15 cellular contexts compared by ENCODE assay signal in genomic region chr4:40310225-40310624, GRCh38. TPM values are rescaled to one million over a fixed set of nuclear protein-coding genes. Genes with fewer than 3 reads are reported as not detected.
"Had no signal": no experiment of that assay in that cellular context is flagged by ENCODE, and none has a peak within 500 bp of the region (broad histone marks: within the 10 kb centered on the region; RNA-seq: fewer than 3 reads in every experiment).

No MANE protein-coding gene starts in this region.

- H3K9me3 Mint-ChIP-seq: mesothelial cell of epicardium had no signal

- H3K4me3 ChIP-seq: cardiac muscle cell, esophagus muscularis mucosa, lung, ovary, right lobe of liver, upper lobe of right lung had no signal

- DNase-seq: activated CD4-positive, alpha-beta T cell treated with anti-CD3 and anti-CD28 coated beads for 4 hours; activated CD8-positive, alpha-beta memory T cell treated with anti-CD3 and anti-CD28 coated beads for 24 hours; activated naive CD4-positive, alpha-beta T cell treated with anti-CD3 and anti-CD28 coated beads, Interleukin-2, amount 50 U/mL, for 16 hours; dorsolateral prefrontal cortex; left colon; ovary; right lobe of liver; T-helper 9 cell; upper lobe of right lung had no signal

- H3K27ac ChIP-seq: cardiac muscle cell, dorsolateral prefrontal cortex, esophagus muscularis mucosa, ovary, right lobe of liver, thoracic aorta, upper lobe of right lung had no signal

- H3K4me3 Mint-ChIP-seq: mesothelial cell of epicardium had no signal

- H3K27me3 ChIP-seq: cardiac muscle cell, esophagus muscularis mucosa, ovary, right lobe of liver, upper lobe of right lung had no signal

- ATAC-seq: left colon, upper lobe of right lung had no signal

- H3K4me1 ChIP-seq: right lobe of liver had no signal

- H3K36me3 ChIP-seq: cardiac muscle cell, esophagus muscularis mucosa, ovary, right lobe of liver, thoracic aorta, upper lobe of right lung had no signal

- H3K9me3 ChIP-seq: esophagus muscularis mucosa, ovary, right lobe of liver, thoracic aorta, upper lobe of right lung had no signal

- H3K36me3 Mint-ChIP-seq: mesothelial cell of epicardium had no signal

RNA-seq across cellular contexts. Expression of gene CHRNA9, which starts 24.9 kb away (rescaled TPM):
- total RNA-seq: cardiac muscle cell, left colon, mesothelial cell of epicardium, pulmonary artery endothelial cell, right lobe of liver, thoracic aorta, upper lobe of right lung had no signal
- polyA plus RNA-seq: cardiac muscle cell, lung, ovary had no signal
